8 cellular contexts compared by ENCODE assay signal in genomic region chr10:47299989-47300931, GRCh38. TPM values are rescaled to one million over a fixed set of nuclear protein-coding genes. Genes with fewer than 3 reads are reported as not detected.
DNase-seq lines count a peak whose midpoint lies in the region; ATAC-seq and TF ChIP-seq lines count a peak whose summit lies in the region.

TSS of gene GDF10 (plus strand) at chr10:47300197. CDS start at chr10:47300652, 455 bp downstream.

- intact Hi-C loops in left lung (cut with DNase I) = no loop called here

- H3K27me3 ChIP-seq in adipocyte (replicated peaks; ENCODE audit: control insufficient read depth, insufficient read depth, low read length) (peaks cover 13% of the 10 kb centered on the region), left lung (peaks cover 13 to 69% of the 10 kb centered on the region in 2 donors)

- H3K27ac ChIP-seq in left lung = no peak within 1 kb of the TSS

- peaks cover 11% of the 10 kb centered on the region for H3K4me1 ChIP-seq in adipocyte (ENCODE audit: control insufficient read depth, insufficient read depth, low read length)
- H3K4me1 ChIP-seq in left lung = peaks cover 0 to 12% of the 10 kb centered on the region in 2 donors

- H3K9ac ChIP-seq in adipocyte (ENCODE audit: low read length) = peak within 1 kb of the TSS; percentile 59

- DNase-seq in adipocyte (ENCODE audit: low read depth) (peak; percentile 37), left lung (no peak), mucosa of gallbladder (ENCODE audit: low spot score) (no peak)
- DNase-seq in stimulated activated naive CD8-positive, alpha-beta T cell treated with anti-CD3 and anti-CD28 coated beads, Interleukin-15, Interleukin-2, amounts not matched to agents 100 U/mL and 50 U/mL, for 24 hours = peak; percentile 34
- no peak for DNase-seq in stimulated activated naive CD4-positive, alpha-beta T cell treated with Interleukin-2 at 50 U/mL for 16 hours (lab: John Stamatoyannopoulos, UW)

- ATAC-seq in left lung (peak; percentile 16), GM21447 (IDR thresholded peaks at IDR 0.05; ENCODE audit: unreplicated experiment) (no peak), HG03469 (IDR thresholded peaks at IDR 0.05; ENCODE audit: unreplicated experiment) (no peak)
- ATAC-seq in stimulated activated naive CD8-positive, alpha-beta T cell treated with anti-CD3 and anti-CD28 coated beads, Interleukin-15, Interleukin-2, amounts not matched to agents 100 U/mL and 50 U/mL, for 24 hours = peak; percentile 40

- no peaks in the 10 kb centered on the region for H3K36me3 ChIP-seq in adipocyte (ENCODE audit: control insufficient read depth, insufficient read depth, low read length, severe bottlenecking)
- H3K36me3 ChIP-seq in left lung = no peaks in the 10 kb centered on the region

- no peak for TF ChIP-seq CTCF in left lung (IDR thresholded peaks at IDR 0.05)

- H3K4me3 ChIP-seq in adipocyte (ENCODE audit: low read length) (peak within 1 kb of the TSS; percentile 73), left lung (peak within 1 kb of the TSS; percentile 31 to 32)

- no peak for TF ChIP-seq EP300 in Ishikawa (IDR thresholded peaks at IDR 0.05; ENCODE audit: borderline replicate concordance)

- H3K9me3 ChIP-seq in adipocyte (ENCODE audit: control insufficient read depth, low read length) (no peaks in the 10 kb centered on the region), left lung (no peaks in the 10 kb centered on the region)

- TF ChIP-seq RAD21 in Ishikawa (IDR thresholded peaks at IDR 0.05; ENCODE audit: low read depth) = no peak

TF ChIP-seq in Ishikawa, 13 proteins besides CTCF, POLR2A, EP300 and RAD21:
- TF ChIP-seq TAF1 (IDR thresholded peaks at IDR 0.05; ENCODE audit: low read depth) (no peak), EGR1 (IDR thresholded peaks at IDR 0.05) (peak; percentile 23; the same call in 1 of the 2 replicates)

RNA-seq across cellular contexts. Expression of gene GDF10, which starts in this region (rescaled TPM):
- 10 to 100 TPM in 1 of 2 donors, 1 to 10 TPM in 1; 9.4 to 35.2 TPM for total RNA-seq in left lung
- total RNA-seq in mucosa of gallbladder = 0.52 TPM

Comparison
In these comparisons a context has a peak if more than half of its experiments do, and no peak if none do; other contexts are left out.
1. DNase-seq: peak in adipocyte (single experiment) and stimulated activated naive CD8-positive, alpha-beta T cell treated with anti-CD3 and anti-CD28 coated beads, Interleukin-15, Interleukin-2, amounts not matched to agents 100 U/mL and 50 U/mL, for 24 hours (single experiment); none in left lung (0 of 2), mucosa of gallbladder (single experiment) and stimulated activated naive CD4-positive, alpha-beta T cell treated with Interleukin-2 at 50 U/mL for 16 hours (single experiment).
2. ATAC-seq: peak in left lung (single experiment) and stimulated activated naive CD8-positive, alpha-beta T cell treated with anti-CD3 and anti-CD28 coated beads, Interleukin-15, Interleukin-2, amounts not matched to agents 100 U/mL and 50 U/mL, for 24 hours (single experiment); none in GM21447 (single experiment) and HG03469 (single experiment).